ENCODE assay signal across 1 cellular context in genomic region chr18:12883003-12883683, GRCh38.
A peak's percentile ranks its signal among the peaks of the same experiment; 100 is the strongest.
TF ChIP-seq lines count a peak whose summit lies in the region.

No MANE protein-coding gene starts in this region.

TF ChIP-seq in HepG2, 621 proteins besides CTCF, POLR2A, EP300 and RAD21 (continued from another document and continues in another):
- TF ChIP-seq ZNF275 (CRISPR knock-in tag; IDR thresholded peaks at IDR 0.05; ENCODE audit: borderline replicate concordance): no peak
- TF ChIP-seq ZNF333 (CRISPR knock-in tag; IDR thresholded peaks at IDR 0.05; ENCODE audit: borderline replicate concordance): 0 out of 2 replicates have a peak, but pooled peaks have one; percentile 24
- no peak for TF ChIP-seq ZNF230 (CRISPR knock-in tag; IDR thresholded peaks at IDR 0.05)
- TF ChIP-seq ELF3 (CRISPR knock-in tag; IDR thresholded peaks at IDR 0.05): no peak
- TF ChIP-seq HMGXB3 (CRISPR knock-in tag; IDR thresholded peaks at IDR 0.05; ENCODE audit: borderline replicate concordance): 0 out of 2 replicates have a peak, but pooled peaks have one; percentile 1
- TF ChIP-seq, protein P1, sequence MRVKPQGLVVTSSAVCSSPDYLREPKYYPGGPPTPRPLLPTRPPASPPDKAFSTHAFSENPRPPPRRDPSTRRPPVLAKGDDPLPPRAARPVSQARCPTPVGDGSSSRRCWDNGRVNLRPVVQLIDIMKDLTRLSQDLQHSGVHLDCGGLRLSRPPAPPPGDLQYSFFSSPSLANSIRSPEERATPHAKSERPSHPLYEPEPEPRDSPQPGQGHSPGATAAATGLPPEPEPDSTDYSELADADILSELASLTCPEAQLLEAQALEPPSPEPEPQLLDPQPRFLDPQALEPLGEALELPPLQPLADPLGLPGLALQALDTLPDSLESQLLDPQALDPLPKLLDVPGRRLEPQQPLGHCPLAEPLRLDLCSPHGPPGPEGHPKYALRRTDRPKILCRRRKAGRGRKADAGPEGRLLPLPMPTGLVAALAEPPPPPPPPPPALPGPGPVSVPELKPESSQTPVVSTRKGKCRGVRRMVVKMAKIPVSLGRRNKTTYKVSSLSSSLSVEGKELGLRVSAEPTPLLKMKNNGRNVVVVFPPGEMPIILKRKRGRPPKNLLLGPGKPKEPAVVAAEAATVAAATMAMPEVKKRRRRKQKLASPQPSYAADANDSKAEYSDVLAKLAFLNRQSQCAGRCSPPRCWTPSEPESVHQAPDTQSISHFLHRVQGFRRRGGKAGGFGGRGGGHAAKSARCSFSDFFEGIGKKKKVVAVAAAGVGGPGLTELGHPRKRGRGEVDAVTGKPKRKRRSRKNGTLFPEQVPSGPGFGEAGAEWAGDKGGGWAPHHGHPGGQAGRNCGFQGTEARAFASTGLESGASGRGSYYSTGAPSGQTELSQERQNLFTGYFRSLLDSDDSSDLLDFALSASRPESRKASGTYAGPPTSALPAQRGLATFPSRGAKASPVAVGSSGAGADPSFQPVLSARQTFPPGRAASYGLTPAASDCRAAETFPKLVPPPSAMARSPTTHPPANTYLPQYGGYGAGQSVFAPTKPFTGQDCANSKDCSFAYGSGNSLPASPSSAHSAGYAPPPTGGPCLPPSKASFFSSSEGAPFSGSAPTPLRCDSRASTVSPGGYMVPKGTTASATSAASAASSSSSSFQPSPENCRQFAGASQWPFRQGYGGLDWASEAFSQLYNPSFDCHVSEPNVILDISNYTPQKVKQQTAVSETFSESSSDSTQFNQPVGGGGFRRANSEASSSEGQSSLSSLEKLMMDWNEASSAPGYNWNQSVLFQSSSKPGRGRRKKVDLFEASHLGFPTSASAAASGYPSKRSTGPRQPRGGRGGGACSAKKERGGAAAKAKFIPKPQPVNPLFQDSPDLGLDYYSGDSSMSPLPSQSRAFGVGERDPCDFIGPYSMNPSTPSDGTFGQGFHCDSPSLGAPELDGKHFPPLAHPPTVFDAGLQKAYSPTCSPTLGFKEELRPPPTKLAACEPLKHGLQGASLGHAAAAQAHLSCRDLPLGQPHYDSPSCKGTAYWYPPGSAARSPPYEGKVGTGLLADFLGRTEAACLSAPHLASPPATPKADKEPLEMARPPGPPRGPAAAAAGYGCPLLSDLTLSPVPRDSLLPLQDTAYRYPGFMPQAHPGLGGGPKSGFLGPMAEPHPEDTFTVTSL (CRISPR knock-in tag; IDR thresholded peaks at IDR 0.05; ENCODE audit: borderline replicate concordance): no peak
- no peak for TF ChIP-seq MIXL1 (CRISPR knock-in tag; IDR thresholded peaks at IDR 0.05)
- no peak for TF ChIP-seq ERF (CRISPR knock-in tag; IDR thresholded peaks at IDR 0.05)
- no peak for TF ChIP-seq GTF3A (CRISPR knock-in tag; conservative IDR thresholded peaks at IDR 0.05)
- TF ChIP-seq, protein P2, sequence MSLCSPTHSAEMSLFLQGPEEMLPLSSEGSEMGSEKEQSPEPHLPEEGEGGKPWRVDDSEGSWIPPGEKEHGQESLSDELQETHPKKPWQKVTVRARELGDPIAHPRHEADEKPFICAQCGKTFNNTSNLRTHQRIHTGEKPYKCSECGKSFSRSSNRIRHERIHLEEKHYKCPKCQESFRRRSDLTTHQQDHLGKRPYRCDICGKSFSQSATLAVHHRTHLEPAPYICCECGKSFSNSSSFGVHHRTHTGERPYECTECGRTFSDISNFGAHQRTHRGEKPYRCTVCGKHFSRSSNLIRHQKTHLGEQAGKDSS (CRISPR knock-in tag; IDR thresholded peaks at IDR 0.05; ENCODE audit: borderline replicate concordance, low read depth): no peak
- TF ChIP-seq PHF20 (CRISPR knock-in tag; IDR thresholded peaks at IDR 0.05): no peak
- TF ChIP-seq, protein P3, sequence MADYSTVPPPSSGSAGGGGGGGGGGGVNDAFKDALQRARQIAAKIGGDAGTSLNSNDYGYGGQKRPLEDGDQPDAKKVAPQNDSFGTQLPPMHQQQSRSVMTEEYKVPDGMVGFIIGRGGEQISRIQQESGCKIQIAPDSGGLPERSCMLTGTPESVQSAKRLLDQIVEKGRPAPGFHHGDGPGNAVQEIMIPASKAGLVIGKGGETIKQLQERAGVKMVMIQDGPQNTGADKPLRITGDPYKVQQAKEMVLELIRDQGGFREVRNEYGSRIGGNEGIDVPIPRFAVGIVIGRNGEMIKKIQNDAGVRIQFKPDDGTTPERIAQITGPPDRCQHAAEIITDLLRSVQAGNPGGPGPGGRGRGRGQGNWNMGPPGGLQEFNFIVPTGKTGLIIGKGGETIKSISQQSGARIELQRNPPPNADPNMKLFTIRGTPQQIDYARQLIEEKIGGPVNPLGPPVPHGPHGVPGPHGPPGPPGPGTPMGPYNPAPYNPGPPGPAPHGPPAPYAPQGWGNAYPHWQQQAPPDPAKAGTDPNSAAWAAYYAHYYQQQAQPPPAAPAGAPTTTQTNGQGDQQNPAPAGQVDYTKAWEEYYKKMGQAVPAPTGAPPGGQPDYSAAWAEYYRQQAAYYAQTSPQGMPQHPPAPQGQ (CRISPR knock-in tag; IDR thresholded peaks at IDR 0.05; ENCODE audit: borderline replicate concordance): no peak
- no peak for TF ChIP-seq ZFP82 (CRISPR knock-in tag; IDR thresholded peaks at IDR 0.05; ENCODE audit: borderline replicate concordance)
- 0 out of 2 replicates have a peak, but pooled peaks have one; percentile 4 for TF ChIP-seq ZNF546 (CRISPR knock-in tag; conservative IDR thresholded peaks at IDR 0.05)
- TF ChIP-seq, protein P4, sequence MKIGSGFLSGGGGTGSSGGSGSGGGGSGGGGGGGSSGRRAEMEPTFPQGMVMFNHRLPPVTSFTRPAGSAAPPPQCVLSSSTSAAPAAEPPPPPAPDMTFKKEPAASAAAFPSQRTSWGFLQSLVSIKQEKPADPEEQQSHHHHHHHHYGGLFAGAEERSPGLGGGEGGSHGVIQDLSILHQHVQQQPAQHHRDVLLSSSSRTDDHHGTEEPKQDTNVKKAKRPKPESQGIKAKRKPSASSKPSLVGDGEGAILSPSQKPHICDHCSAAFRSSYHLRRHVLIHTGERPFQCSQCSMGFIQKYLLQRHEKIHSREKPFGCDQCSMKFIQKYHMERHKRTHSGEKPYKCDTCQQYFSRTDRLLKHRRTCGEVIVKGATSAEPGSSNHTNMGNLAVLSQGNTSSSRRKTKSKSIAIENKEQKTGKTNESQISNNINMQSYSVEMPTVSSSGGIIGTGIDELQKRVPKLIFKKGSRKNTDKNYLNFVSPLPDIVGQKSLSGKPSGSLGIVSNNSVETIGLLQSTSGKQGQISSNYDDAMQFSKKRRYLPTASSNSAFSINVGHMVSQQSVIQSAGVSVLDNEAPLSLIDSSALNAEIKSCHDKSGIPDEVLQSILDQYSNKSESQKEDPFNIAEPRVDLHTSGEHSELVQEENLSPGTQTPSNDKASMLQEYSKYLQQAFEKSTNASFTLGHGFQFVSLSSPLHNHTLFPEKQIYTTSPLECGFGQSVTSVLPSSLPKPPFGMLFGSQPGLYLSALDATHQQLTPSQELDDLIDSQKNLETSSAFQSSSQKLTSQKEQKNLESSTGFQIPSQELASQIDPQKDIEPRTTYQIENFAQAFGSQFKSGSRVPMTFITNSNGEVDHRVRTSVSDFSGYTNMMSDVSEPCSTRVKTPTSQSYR (CRISPR knock-in tag; IDR thresholded peaks at IDR 0.05; ENCODE audit: borderline replicate concordance): no peak
- no peak for TF ChIP-seq ZHX2 (IDR thresholded peaks at IDR 0.05; ENCODE audit: low read depth)
- TF ChIP-seq ZHX2 (CRISPR knock-in tag; IDR thresholded peaks at IDR 0.05; ENCODE audit: borderline replicate concordance): no peak
- TF ChIP-seq ARNT2 (CRISPR knock-in tag; IDR thresholded peaks at IDR 0.05; ENCODE audit: low read depth): no peak
- TF ChIP-seq TMF1 (CRISPR knock-in tag; IDR thresholded peaks at IDR 0.05; ENCODE audit: low read depth): no peak
- no peak for TF ChIP-seq ZNF160 (CRISPR knock-in tag; IDR thresholded peaks at IDR 0.05)
- no peak for TF ChIP-seq ZNF468 (CRISPR knock-in tag; IDR thresholded peaks at IDR 0.05)
- TF ChIP-seq, protein P5, sequence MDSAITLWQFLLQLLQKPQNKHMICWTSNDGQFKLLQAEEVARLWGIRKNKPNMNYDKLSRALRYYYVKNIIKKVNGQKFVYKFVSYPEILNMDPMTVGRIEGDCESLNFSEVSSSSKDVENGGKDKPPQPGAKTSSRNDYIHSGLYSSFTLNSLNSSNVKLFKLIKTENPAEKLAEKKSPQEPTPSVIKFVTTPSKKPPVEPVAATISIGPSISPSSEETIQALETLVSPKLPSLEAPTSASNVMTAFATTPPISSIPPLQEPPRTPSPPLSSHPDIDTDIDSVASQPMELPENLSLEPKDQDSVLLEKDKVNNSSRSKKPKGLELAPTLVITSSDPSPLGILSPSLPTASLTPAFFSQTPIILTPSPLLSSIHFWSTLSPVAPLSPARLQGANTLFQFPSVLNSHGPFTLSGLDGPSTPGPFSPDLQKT (CRISPR knock-in tag; IDR thresholded peaks at IDR 0.05; ENCODE audit: borderline replicate concordance): no peak
- TF ChIP-seq HIVEP1 (CRISPR knock-in tag; IDR thresholded peaks at IDR 0.05): no peak
- no peak for TF ChIP-seq ARID2 (CRISPR knock-in tag; IDR thresholded peaks at IDR 0.05; ENCODE audit: borderline replicate concordance)
- 0 out of 2 replicates have a peak, but pooled peaks have one; percentile 6 for TF ChIP-seq ZNF274 (CRISPR knock-in tag; IDR thresholded peaks at IDR 0.05)
- no peak for TF ChIP-seq MTF2 (CRISPR knock-in tag; IDR thresholded peaks at IDR 0.05; ENCODE audit: borderline replicate concordance)
- no peak for TF ChIP-seq ZFP36L1 (CRISPR knock-in tag; IDR thresholded peaks at IDR 0.05)
- TF ChIP-seq NAIF1 (CRISPR knock-in tag; IDR thresholded peaks at IDR 0.05; ENCODE audit: borderline replicate concordance): no peak
